ENCODE assay signal across 13 cellular contexts in the genomic region with DNA sequence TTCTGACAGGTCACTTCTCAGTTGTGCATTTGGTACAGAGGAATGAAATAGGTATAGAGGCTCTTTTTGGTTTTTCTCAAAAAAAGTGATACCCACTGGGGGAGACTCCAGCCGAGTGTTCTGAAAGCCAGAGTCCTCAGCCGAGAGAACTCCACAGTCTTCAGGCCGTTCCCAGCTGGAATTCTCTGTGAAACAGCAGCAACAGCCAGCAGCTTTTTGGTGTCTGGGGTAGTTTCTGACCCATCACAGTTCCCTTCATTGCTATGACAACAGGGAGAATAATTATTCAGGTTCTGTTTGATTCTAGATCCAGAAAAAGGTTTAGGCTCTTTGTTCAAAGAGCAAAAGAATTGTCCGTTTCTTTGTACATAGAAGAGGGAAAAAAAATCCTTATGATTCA.
DNase-seq lines count a peak whose midpoint lies in the region; TF ChIP-seq lines count a peak whose summit lies in the region.
"Had no signal": no experiment of that assay in that cellular context is flagged by ENCODE, and none has a peak within 500 bp of the region (broad histone marks: within the 10 kb centered on the region; RNA-seq: fewer than 3 reads in every experiment).

No MANE protein-coding gene starts in this region.

- H3K9ac ChIP-seq in HUES6 (ENCODE audit: low read length) (no peak overlapping the region), mammary epithelial cell (ENCODE audit: insufficient read depth, low read length) (peak overlapping the region; percentile 77), skeletal muscle tissue (ENCODE audit: low read depth in 1 of 3, low read length in 3 of 3) (peak overlapping the region in 1 of 3 donors; percentile 47)

- H2AFZ ChIP-seq in mammary epithelial cell (ENCODE audit: low read depth, low read length), result peak overlapping the region; percentile 48

- H3K27ac Mint-ChIP-seq in activated CD4-positive, alpha-beta memory T cell treated with anti-CD3 and anti-CD28 coated beads, Interleukin-2, amount 10 ng/mL, durations not matched to agents 7 days and 5 days, result no peak overlapping the region
- H3K27ac Mint-ChIP-seq: activated naive CD8-positive, alpha-beta T cell treated with anti-CD3 and anti-CD28 coated beads for 36 hours had no signal

- H3K4me3 Mint-ChIP-seq in activated CD4-positive, alpha-beta memory T cell treated with anti-CD3 and anti-CD28 coated beads, Interleukin-2, amount 10 ng/mL, durations not matched to agents 7 days and 5 days, result no peak overlapping the region
- H3K4me3 Mint-ChIP-seq: activated naive CD8-positive, alpha-beta T cell treated with anti-CD3 and anti-CD28 coated beads for 36 hours had no signal

- H4K20me1 ChIP-seq in mammary epithelial cell (ENCODE audit: insufficient read depth, low read length), result no peaks in the 10 kb centered on the region

- 24% methylated on average over 4 of the region's 4 CpGs for WGBS in mammary epithelial cell (ENCODE audit: low coverage, missing lambda C conversion rate)
- WGBS in tibial nerve, 2 donors, result 44 to 58% methylated on average over 4 of the region's 4 CpGs

- TF ChIP-seq CTCF in mammary epithelial cell (conservative IDR thresholded peaks at IDR 0.05 in 1 of 2, IDR thresholded peaks at IDR 0.05 in 1 of 2; ENCODE audit: extremely low read depth in 1 of 2, insufficient read depth in 1 of 2, low read depth in 1 of 2, low read length in 2 of 2) (no peak), tibial nerve (IDR thresholded peaks at IDR 0.05) (no peak)

- H3K36me3 ChIP-seq in HUES6 (ENCODE audit: control insufficient read depth, insufficient read depth, low read length) (no peaks in the 10 kb centered on the region), mammary epithelial cell (ENCODE audit: insufficient read depth, low read length) (no peaks in the 10 kb centered on the region), skeletal muscle tissue (ENCODE audit: control insufficient read depth in 3 of 3, insufficient read depth in 3 of 3, low read length in 3 of 3) (no peaks in the 10 kb centered on the region), tibial nerve (no peaks in the 10 kb centered on the region)
- H3K36me3 ChIP-seq: neutrophil, Peyer's patch had no signal

- POLR2A ChIA-PET in activated CD4-positive, alpha-beta memory T cell treated with anti-CD3 and anti-CD28 coated beads, Interleukin-2, amount 10 ng/mL, durations not matched to agents 7 days and 5 days (lab: Charles Lee), result no interaction called here

- no peak for TF ChIP-seq EP300 in tibial nerve (IDR thresholded peaks at IDR 0.05)

- H3K9me3 ChIP-seq in HUES6 (ENCODE audit: control insufficient read depth, insufficient read depth, low read depth, low read length) (no peaks in the 10 kb centered on the region), mammary epithelial cell (replicated peaks; ENCODE audit: insufficient read depth, low read length) (no peaks in the 10 kb centered on the region), skeletal muscle tissue (ENCODE audit: control insufficient read depth in 3 of 3, low read length in 3 of 3) (no peaks in the 10 kb centered on the region), tibial nerve (no peaks in the 10 kb centered on the region)
- H3K9me3 ChIP-seq: neutrophil, Peyer's patch had no signal

- in situ Hi-C loops in mammary epithelial cell (cut with MboI; ENCODE audit: low sequenced_read_pairs in 2 of 2), result no loop called here

- no peaks in the 10 kb centered on the region for H3K36me3 Mint-ChIP-seq in activated CD4-positive, alpha-beta memory T cell treated with anti-CD3 and anti-CD28 coated beads, Interleukin-2, amount 10 ng/mL, durations not matched to agents 7 days and 5 days (ENCODE audit: low read depth)
- H3K36me3 Mint-ChIP-seq: activated naive CD8-positive, alpha-beta T cell treated with anti-CD3 and anti-CD28 coated beads for 36 hours had no signal

- H3K27ac ChIP-seq in HUES6 (ENCODE audit: low read depth, low read length) (peak overlapping the region; percentile 64; the same call in 1 of the 2 replicates), mammary epithelial cell (ENCODE audit: insufficient read depth, low read depth, low read length) (peak overlapping the region; percentile 87), skeletal muscle tissue (ENCODE audit: low read depth, low read length) (peak overlapping the region; percentile 81), tibial nerve (peak overlapping the region in 2 of 4 donors; percentile 72 to 77)
- H3K27ac ChIP-seq: neutrophil, Peyer's patch had no signal

- H3K4me2 ChIP-seq in mammary epithelial cell (ENCODE audit: insufficient read depth, low read depth, low read length), result peak overlapping the region; percentile 96

- H3K4me3 ChIP-seq in HUES6 (ENCODE audit: low read depth, low read length) (no peak overlapping the region), mammary epithelial cell (replicated peaks in 1 of 3; ENCODE audit: insufficient read depth in 1 of 3, low read depth in 2 of 3, low read length in 3 of 3) (peak overlapping the region in 2 of 3 experiments; percentile 40 to 52), skeletal muscle tissue (ENCODE audit: low read length in 3 of 3) (peak overlapping the region in 2 of 3 donors; percentile 20 to 49), tibial nerve (peak overlapping the region in 2 of 4 donors; percentile 3 to 25)

- CTCF ChIA-PET in mammary epithelial cell (lab: Charles Lee; ENCODE audit: low non-redundant PET), result no interaction called here
- CTCF ChIA-PET in activated CD4-positive, alpha-beta memory T cell treated with anti-CD3 and anti-CD28 coated beads, Interleukin-2, amount 10 ng/mL, durations not matched to agents 7 days and 5 days (lab: Charles Lee), result no interaction called here

- BruUV-seq in mammary epithelial cell (replicated peaks; lab: Mats Ljungman, UMichigan), result no TSS peak

- no peaks in the 10 kb centered on the region for H3K4me1 Mint-ChIP-seq in activated CD4-positive, alpha-beta memory T cell treated with anti-CD3 and anti-CD28 coated beads, Interleukin-2, amount 10 ng/mL, durations not matched to agents 7 days and 5 days

- peaks cover 35% of the 10 kb centered on the region for H3K4me1 ChIP-seq in HUES6 (ENCODE audit: control insufficient read depth, insufficient read depth, low read length)
- H3K4me1 ChIP-seq in mammary epithelial cell (ENCODE audit: insufficient read depth, low read length), result peaks cover 33% of the 10 kb centered on the region
- peaks cover 22 to 26% (median 26%) of the 10 kb centered on the region in 3 donors for H3K4me1 ChIP-seq in skeletal muscle tissue (ENCODE audit: control insufficient read depth in 3 of 3, insufficient read depth in 3 of 3, low read length in 3 of 3)
- H3K4me1 ChIP-seq in tibial nerve, result peaks cover 0 to 46% (median 13%) of the 10 kb centered on the region in 4 donors

- intact Hi-C loops in mammary epithelial cell (cut with micrococcal nuclease), result loop anchor here (2.0 kb wide), 1 partner anchor 94 kb away; the partner anchor contains the start of gene ZNRF3

- no peaks in the 10 kb centered on the region for H3K9me3 Mint-ChIP-seq in activated CD4-positive, alpha-beta memory T cell treated with anti-CD3 and anti-CD28 coated beads, Interleukin-2, amount 10 ng/mL, durations not matched to agents 7 days and 5 days
- H3K9me3 Mint-ChIP-seq: activated naive CD8-positive, alpha-beta T cell treated with anti-CD3 and anti-CD28 coated beads for 36 hours had no signal

- DNase-seq in mammary epithelial cell (no peak), left kidney (ENCODE audit: low read depth, low spot score) (peak; percentile 34), tibial nerve (ENCODE audit: low spot score in 2 of 2) (no peak), germinal center (ENCODE audit: low spot score) (no peak), DMS153 (lab: John Stamatoyannopoulos, UW) (no peak)
- DNase-seq in activated CD4-positive, alpha-beta memory T cell treated with anti-CD3 and anti-CD28 coated beads, Interleukin-2, amount 10 ng/mL, durations not matched to agents 7 days and 5 days, result no peak
- DNase-seq: activated CD4-positive, alpha-beta T cell treated with anti-CD3 and anti-CD28 coated beads for 48 hours; activated naive CD8-positive, alpha-beta T cell treated with anti-CD3 and anti-CD28 coated beads for 36 hours; NCI-H1092; Peyer's patch had no signal

- H3K79me2 ChIP-seq in mammary epithelial cell (ENCODE audit: insufficient read depth, low read length), result peaks cover 36% of the 10 kb centered on the region

- H3K27me3 Mint-ChIP-seq in activated CD4-positive, alpha-beta memory T cell treated with anti-CD3 and anti-CD28 coated beads, Interleukin-2, amount 10 ng/mL, durations not matched to agents 7 days and 5 days, result peaks cover 48% of the 10 kb centered on the region

- H3K27me3 ChIP-seq in HUES6 (ENCODE audit: control insufficient read depth, insufficient read depth, low read length), result no peaks in the 10 kb centered on the region
- no peaks in the 10 kb centered on the region for H3K27me3 ChIP-seq in mammary epithelial cell (ENCODE audit: insufficient read depth, low read length)
- no peaks in the 10 kb centered on the region for H3K27me3 ChIP-seq in skeletal muscle tissue (ENCODE audit: control insufficient read depth in 3 of 3, insufficient read depth in 3 of 3, low read length in 3 of 3)
- H3K27me3 ChIP-seq in tibial nerve, result no peaks in the 10 kb centered on the region
- H3K27me3 ChIP-seq: Peyer's patch had no signal

- dilution Hi-C loops in mammary epithelial cell (cut with HindIII; ENCODE audit: low sequenced_read_pairs), result no loop called here

- TF ChIP-seq POLR2A in tibial nerve (IDR thresholded peaks at IDR 0.05), result no peak
